ENCODE assay signal across 13 cellular contexts in the genomic region with DNA sequence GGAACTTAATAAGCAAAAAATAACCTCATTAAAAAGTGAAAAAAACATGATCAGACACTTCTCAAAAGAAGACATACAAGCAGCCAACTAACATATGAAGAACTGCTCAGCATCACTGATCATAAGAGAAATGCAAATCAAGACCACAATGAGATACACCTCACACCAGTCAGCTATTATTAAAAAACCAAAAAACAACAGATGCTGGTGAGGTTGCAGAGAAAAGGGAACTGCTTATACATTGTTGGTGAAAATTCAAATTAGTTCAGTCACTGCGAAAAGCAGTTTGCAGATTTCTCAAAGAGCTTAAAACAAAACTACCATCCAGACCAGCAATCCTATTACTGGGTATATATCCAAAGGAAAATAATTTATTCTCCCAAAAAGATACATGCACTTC.
DNase-seq lines count a peak whose midpoint lies in the region; ATAC-seq lines count a peak whose summit lies in the region.
"Had no signal": no experiment of that assay in that cellular context is flagged by ENCODE, and none has a peak within 500 bp of the region (broad histone marks: within the 10 kb centered on the region; RNA-seq: fewer than 3 reads in every experiment).

No MANE protein-coding gene starts in this region.

- DNase-seq in A172 (ENCODE audit: low spot score) (no peak), kidney tubule cell (ENCODE audit: low spot score) (no peak), mucosa of gallbladder (ENCODE audit: low spot score) (no peak)
- DNase-seq in stimulated activated CD4-positive, alpha-beta T cell treated with anti-CD3 and anti-CD28 coated beads, Interleukin-15, amount 100 ng/mL, for 24 hours: no peak
- DNase-seq: activated CD8-positive, alpha-beta memory T cell treated with anti-CD3 and anti-CD28 coated beads, Interleukin-2, amount 10 ng/mL, durations not matched to agents 7 days and 5 days; activated naive CD8-positive, alpha-beta T cell treated with anti-CD3 and anti-CD28 coated beads for 36 hours; GF-D8; NCI-H187 had no signal

- ATAC-seq in GM18861 (IDR thresholded peaks at IDR 0.05; ENCODE audit: unreplicated experiment) (peak; percentile 97), GM21515 (IDR thresholded peaks at IDR 0.05; ENCODE audit: unreplicated experiment) (peak; percentile 79), HG02981 (IDR thresholded peaks at IDR 0.05; ENCODE audit: unreplicated experiment) (peak; percentile 96), HG03571 (IDR thresholded peaks at IDR 0.05; ENCODE audit: unreplicated experiment) (peak; percentile 90)
- ATAC-seq: activated CD8-positive, alpha-beta memory T cell treated with anti-CD3 and anti-CD28 coated beads, Interleukin-2, amount 10 ng/mL, durations not matched to agents 7 days and 5 days; stimulated activated effector memory CD8-positive, alpha-beta T cell treated with anti-CD3 and anti-CD28 coated beads, Interleukin-12 subunit alpha, Interleukin-12 subunit beta, amount 100 ng/mL, for 72 hours had no signal
